ENCODE assay signal across 9 cellular contexts in the genomic region with DNA sequence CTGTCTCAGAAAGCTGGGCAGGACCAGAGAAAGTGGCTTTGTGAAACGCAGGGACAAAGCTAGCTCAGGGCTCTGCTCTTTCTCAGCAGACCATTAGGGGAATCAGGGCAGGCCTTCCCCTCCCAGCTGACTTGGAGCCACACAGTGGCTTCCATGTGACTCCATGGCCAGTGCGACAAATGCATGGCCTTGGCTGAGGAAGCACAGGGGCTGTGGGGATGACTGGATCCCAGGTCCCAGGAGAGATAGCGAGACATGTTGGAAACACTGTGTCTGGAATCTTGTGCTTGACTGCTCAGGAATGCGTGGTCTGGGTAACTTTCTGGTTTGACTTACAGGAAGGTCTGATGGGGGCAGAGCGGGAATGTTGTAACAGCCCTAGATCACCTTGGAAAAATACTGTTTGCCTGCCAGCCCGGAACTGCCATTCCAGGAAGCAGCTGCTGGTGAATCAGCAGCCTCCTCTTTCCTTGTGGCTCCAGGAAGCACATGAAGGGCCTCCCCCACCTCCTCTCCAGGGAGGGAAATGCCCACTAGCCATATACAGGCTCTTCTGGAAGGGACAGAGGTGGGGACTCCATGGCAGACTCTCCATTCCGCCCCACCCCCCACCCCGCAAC.
DNase-seq lines count a peak whose midpoint lies in the region; ATAC-seq and TF ChIP-seq lines count a peak whose summit lies in the region.
"Had no signal": no experiment of that assay in that cellular context is flagged by ENCODE, and none has a peak within 500 bp of the region (broad histone marks: within the 10 kb centered on the region; RNA-seq: fewer than 3 reads in every experiment).

No MANE protein-coding gene starts in this region.

- H3K4me3 ChIP-seq in naive thymus-derived CD4-positive, alpha-beta T cell (ENCODE audit: low read length) = no peak overlapping the region

- no peaks in the 10 kb centered on the region for H3K4me1 ChIP-seq in naive thymus-derived CD4-positive, alpha-beta T cell (ENCODE audit: control insufficient read depth in 2 of 2, insufficient read depth in 2 of 2, low read length in 2 of 2)

- peaks cover 6% of the 10 kb centered on the region for H3K27me3 Mint-ChIP-seq in endothelial cell (ENCODE audit: unreplicated experiment)
- no peaks in the 10 kb centered on the region for H3K27me3 Mint-ChIP-seq in naive thymus-derived CD4-positive, alpha-beta T cell
- H3K27me3 Mint-ChIP-seq: IgD-negative memory B cell had no signal

- DNase-seq in DMS153 treated with DMSO at 0.1 percent for 48 hours (lab: John Stamatoyannopoulos, UW; ENCODE audit: unreplicated experiment) = peak; percentile 22
- peak; percentile 63 for DNase-seq in NCI-H69 (lab: John Stamatoyannopoulos, UW)
- DNase-seq in endothelial cell (ENCODE audit: low spot score) = peak; percentile 70
- peak; percentile 99 for DNase-seq in myocyte (ENCODE audit: low read depth)
- no peak for DNase-seq in naive thymus-derived CD4-positive, alpha-beta T cell

- TF ChIP-seq CTCF in endothelial cell (IDR thresholded peaks at IDR 0.05; ENCODE audit: unreplicated experiment) = no peak

- H3K4me1 Mint-ChIP-seq in endothelial cell (ENCODE audit: unreplicated experiment) = peaks cover 42% of the 10 kb centered on the region
- peaks cover 5 to 67% (median 18%) of the 10 kb centered on the region in 7 donors for H3K4me1 Mint-ChIP-seq in naive thymus-derived CD4-positive, alpha-beta T cell

- no peaks in the 10 kb centered on the region for H3K9me3 ChIP-seq in naive thymus-derived CD4-positive, alpha-beta T cell (ENCODE audit: control insufficient read depth in 2 of 3, low read length in 3 of 3)

- POLR2A ChIA-PET in naive thymus-derived CD4-positive, alpha-beta T cell (lab: Charles Lee) = interaction anchor here (0.6 to 1.2 kb wide), 4 partner anchors 11 to 133 kb away, joined by 3 to 7 read pairs (median 3); no protein-coding TSS in a partner anchor

- no peaks in the 10 kb centered on the region for H3K27me3 ChIP-seq in naive thymus-derived CD4-positive, alpha-beta T cell (ENCODE audit: control insufficient read depth in 2 of 2, insufficient read depth in 2 of 2, low read length in 2 of 2)

- CTCF ChIA-PET in naive thymus-derived CD4-positive, alpha-beta T cell (lab: Charles Lee) = interaction anchor here (0.5 to 1.1 kb wide), 7 partner anchors 9 to 168 kb away, joined by 3 to 5 read pairs (median 3); no protein-coding TSS in a partner anchor

- H3K27ac Mint-ChIP-seq in endothelial cell (ENCODE audit: unreplicated experiment) = peak overlapping the region; percentile 93
- peak overlapping the region in 4 of 9 donors; percentile 10 to 48 (median 39) for H3K27ac Mint-ChIP-seq in naive thymus-derived CD4-positive, alpha-beta T cell

- no peaks in the 10 kb centered on the region for H3K9me3 Mint-ChIP-seq in endothelial cell (ENCODE audit: unreplicated experiment)
- H3K9me3 Mint-ChIP-seq in naive thymus-derived CD4-positive, alpha-beta T cell = peaks cover 0 to 6% (median 0%) of the 10 kb centered on the region in 11 donors
- H3K9me3 Mint-ChIP-seq: IgD-negative memory B cell had no signal

- no peak overlapping the region for H3K27ac ChIP-seq in naive thymus-derived CD4-positive, alpha-beta T cell (ENCODE audit: low read depth, low read length)

- H3K4me3 Mint-ChIP-seq in endothelial cell (ENCODE audit: unreplicated experiment) = no peak overlapping the region
- peak overlapping the region in 1 of 10 donors; percentile 1 for H3K4me3 Mint-ChIP-seq in naive thymus-derived CD4-positive, alpha-beta T cell
- H3K4me3 Mint-ChIP-seq: IgD-negative memory B cell had no signal

- ATAC-seq in naive thymus-derived CD4-positive, alpha-beta T cell = no peak
- ATAC-seq in HG03175 (IDR thresholded peaks at IDR 0.05; ENCODE audit: unreplicated experiment) = no peak
- no peak for ATAC-seq in GM21528 (IDR thresholded peaks at IDR 0.05; ENCODE audit: low FRiP score, unreplicated experiment)
- no peak for ATAC-seq in HG02763 (IDR thresholded peaks at IDR 0.05; ENCODE audit: unreplicated experiment)

- intact Hi-C loops in naive thymus-derived CD4-positive, alpha-beta T cell (cut with micrococcal nuclease) = no loop called here

- no peaks in the 10 kb centered on the region for H3K36me3 Mint-ChIP-seq in endothelial cell (ENCODE audit: low read depth, unreplicated experiment)
- H3K36me3 Mint-ChIP-seq in naive thymus-derived CD4-positive, alpha-beta T cell = peaks cover 0 to 33% (median 7%) of the 10 kb centered on the region in 5 donors
- H3K36me3 Mint-ChIP-seq: IgD-negative memory B cell had no signal

- H3K36me3 ChIP-seq in naive thymus-derived CD4-positive, alpha-beta T cell (ENCODE audit: control insufficient read depth in 2 of 3, insufficient read depth in 3 of 3, low read length in 3 of 3) = no peaks in the 10 kb centered on the region

Comparison
In these comparisons a context has a peak if more than half of its experiments do, and no peak if none do; other contexts are left out.
1. DNase-seq: peak in DMS153 treated with DMSO at 0.1 percent for 48 hours (single experiment), NCI-H69 (single experiment), endothelial cell (single experiment) and myocyte (single experiment); none in naive thymus-derived CD4-positive, alpha-beta T cell (0 of 9).